In the genomic region with DNA sequence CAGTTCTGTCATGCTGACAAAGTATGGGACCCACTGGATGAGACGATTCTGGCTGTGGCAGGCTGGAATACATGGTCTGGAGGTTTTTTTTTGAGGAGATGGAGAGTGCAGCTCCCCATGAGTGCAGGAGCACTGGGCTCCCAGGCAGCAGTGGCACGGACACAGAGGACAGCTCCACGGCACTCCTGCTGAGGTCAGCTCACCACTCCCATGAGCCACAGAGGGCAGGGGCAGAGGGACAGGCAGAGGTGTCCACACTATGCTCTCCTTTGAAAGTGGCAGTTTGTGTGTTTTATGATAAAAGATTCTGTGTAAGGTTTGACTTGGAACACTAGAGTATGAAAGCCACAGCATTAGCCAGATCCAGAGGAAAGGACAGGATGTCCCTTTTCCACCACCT, we compare ENCODE assay signal across 20 cellular contexts.
DNase-seq lines count a peak whose midpoint lies in the region; ATAC-seq and TF ChIP-seq lines count a peak whose summit lies in the region.
"Had no signal": no experiment of that assay in that cellular context is flagged by ENCODE, and none has a peak within 500 bp of the region (broad histone marks: within the 10 kb centered on the region; RNA-seq: fewer than 3 reads in every experiment).

No MANE protein-coding gene starts in this region.

- H3K4me3 ChIP-seq in right atrium auricular region (no peak overlapping the region), H7 (ENCODE audit: insufficient read depth, low read depth, low read length) (no peak overlapping the region)
- H3K4me3 ChIP-seq: BLaER1 treated with 17β-estradiol and CSF1 and Interleukin-3, amounts not matched to agents 10 nM and 100 nM; SJCRH30 had no signal

- no peak overlapping the region for H3K4me3 Mint-ChIP-seq in activated T-helper 17 cell treated with anti-CD3 and anti-CD28 coated beads, Interleukin-2, amount 50 U/mL, for 72 hours
- no peak overlapping the region for H3K4me3 Mint-ChIP-seq in neural crest cell
- H3K4me3 Mint-ChIP-seq: HFFc6 had no signal

- peaks cover 4% of the 10 kb centered on the region for H3K4me1 Mint-ChIP-seq in activated T-helper 17 cell treated with anti-CD3 and anti-CD28 coated beads, Interleukin-2, amount 50 U/mL, for 72 hours
- H3K4me1 Mint-ChIP-seq in neural crest cell, result no peaks in the 10 kb centered on the region

- ATAC-seq in left ventricle myocardium superior, result peak; percentile 17
- no peak for ATAC-seq in activated T-helper 17 cell treated with anti-CD3 and anti-CD28 coated beads, Interleukin-2, amount 50 U/mL, for 72 hours (replicated peaks)

- H3K27ac Mint-ChIP-seq in activated T-helper 17 cell treated with anti-CD3 and anti-CD28 coated beads, Interleukin-2, amount 50 U/mL, for 72 hours, result peak overlapping the region; percentile 53
- peak overlapping the region; percentile 63 for H3K27ac Mint-ChIP-seq in neural crest cell (ENCODE audit: unreplicated experiment)
- H3K27ac Mint-ChIP-seq: HFFc6 had no signal

- H3K27me3 Mint-ChIP-seq in activated T-helper 17 cell treated with anti-CD3 and anti-CD28 coated beads, Interleukin-2, amount 50 U/mL, for 72 hours, result no peaks in the 10 kb centered on the region
- H3K27me3 Mint-ChIP-seq in neural crest cell (ENCODE audit: low read depth), result no peaks in the 10 kb centered on the region

- no peaks in the 10 kb centered on the region for H3K4me1 ChIP-seq in right atrium auricular region
- H3K4me1 ChIP-seq: SJCRH30 had no signal

- no peak overlapping the region for H3K27ac ChIP-seq in right atrium auricular region
- H3K27ac ChIP-seq: BLaER1 treated with 17β-estradiol and CSF1 and Interleukin-3, amounts not matched to agents 10 nM and 100 nM; KMS-11; SJCRH30 had no signal

- H3K36me3 ChIP-seq in right atrium auricular region (peaks cover 72% of the 10 kb centered on the region), H7 (replicated peaks; ENCODE audit: control insufficient read depth, insufficient read depth, low read length) (peaks cover 49% of the 10 kb centered on the region)

- H3K9me3 Mint-ChIP-seq in activated T-helper 17 cell treated with anti-CD3 and anti-CD28 coated beads, Interleukin-2, amount 50 U/mL, for 72 hours, result no peaks in the 10 kb centered on the region
- no peaks in the 10 kb centered on the region for H3K9me3 Mint-ChIP-seq in neural crest cell
- H3K9me3 Mint-ChIP-seq: HFFc6 had no signal

- TF ChIP-seq CTCF in right atrium auricular region (IDR thresholded peaks at IDR 0.05) (no peak), neural crest cell (conservative IDR thresholded peaks at IDR 0.05) (no peak)

- intact Hi-C loops in left ventricle myocardium superior (cut with micrococcal nuclease), result no loop called here

- H3K27me3 ChIP-seq in right atrium auricular region (no peaks in the 10 kb centered on the region), H7 (ENCODE audit: control insufficient read depth, insufficient read depth, low read length) (no peaks in the 10 kb centered on the region)
- H3K27me3 ChIP-seq: BLaER1 treated with 17β-estradiol and CSF1 and Interleukin-3, amounts not matched to agents 10 nM and 100 nM; SJCRH30 had no signal

- H3K9me3 ChIP-seq in right atrium auricular region, result no peaks in the 10 kb centered on the region
- H3K9me3 ChIP-seq: BLaER1 treated with 17β-estradiol and CSF1 and Interleukin-3, amounts not matched to agents 10 nM and 100 nM; SJCRH30 had no signal

- H3K36me3 Mint-ChIP-seq in activated T-helper 17 cell treated with anti-CD3 and anti-CD28 coated beads, Interleukin-2, amount 50 U/mL, for 72 hours (ENCODE audit: low read depth), result peaks cover 98% of the 10 kb centered on the region
- H3K36me3 Mint-ChIP-seq in neural crest cell (ENCODE audit: low read depth), result peaks cover 34% of the 10 kb centered on the region

- DNase-seq in left ventricle myocardium superior, result no peak
- DNase-seq in right atrium auricular region (ENCODE audit: low spot score), result no peak
- no peak for DNase-seq in neural crest cell (ENCODE audit: low read depth, low spot score)
- no peak for DNase-seq in HuH-7.5 (ENCODE audit: low spot score)
- DNase-seq in OCI-M2 (lab: John Stamatoyannopoulos, UW; ENCODE audit: unreplicated experiment), result no peak
- no peak for DNase-seq in H7
- DNase-seq: DMS79, GOT3, HFFc6, MV-4-11, NCI-H1694 treated with DMSO at 0.1 percent for 48 hours, NCI-H2227 treated with DMSO at 0.1 percent for 48 hours, NCI-H510A treated with DMSO at 0.1 percent for 48 hours, NCI-H774, OCI-M1, RPMI8226, SJCRH30 had no signal
